Comparison of ENCODE assay signal across 8 cellular contexts in the genomic region with DNA sequence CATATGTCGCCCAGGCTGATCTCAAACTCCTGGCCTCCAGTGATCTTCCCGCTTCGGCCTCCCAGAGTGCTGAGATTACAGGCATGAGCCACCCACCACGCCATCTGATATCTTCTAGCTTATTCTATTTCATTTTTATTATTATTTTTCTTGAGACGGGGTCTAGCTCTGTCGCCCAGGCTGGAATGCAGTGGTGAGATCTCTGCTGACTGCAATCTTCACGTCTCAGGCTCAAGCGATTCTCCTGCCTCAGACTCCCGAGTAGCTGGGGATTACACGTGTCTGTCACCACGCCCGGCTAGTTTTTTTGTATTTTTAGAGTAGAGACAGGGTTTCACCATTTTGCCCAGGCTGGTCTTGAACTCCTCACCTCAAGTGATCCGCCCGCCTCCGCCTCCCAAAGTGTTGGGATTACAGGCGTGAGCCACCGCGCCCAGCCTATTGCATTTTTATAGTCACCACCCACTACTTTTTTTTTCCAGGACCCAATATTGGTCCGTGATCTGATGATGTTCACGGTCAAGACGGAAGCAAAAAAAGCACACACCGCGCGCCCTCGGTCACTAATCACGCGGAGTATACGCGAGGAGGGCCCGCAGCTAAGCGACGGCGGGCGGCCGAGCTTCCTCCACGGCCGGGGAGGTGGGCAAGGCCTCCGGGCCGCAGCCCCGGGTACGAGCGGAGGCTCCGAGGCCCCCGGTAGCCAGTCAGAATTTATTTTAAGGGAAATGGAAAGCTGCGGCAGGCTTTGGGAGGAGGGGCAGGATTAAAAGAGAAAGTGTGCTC. TPM values are rescaled to one million over a fixed set of nuclear protein-coding genes. Genes with fewer than 3 reads are reported as not detected.
DNase-seq lines count a peak whose midpoint lies in the region; ATAC-seq and TF ChIP-seq lines count a peak whose summit lies in the region.

No MANE protein-coding gene starts in this region.

- peak overlapping the region; percentile 86 for H3K4me3 ChIP-seq in CD8-positive, alpha-beta T cell (ENCODE audit: low read depth, low read length)
- H3K4me3 ChIP-seq in heart right ventricle = peak overlapping the region; percentile 45 to 94 (median 72)
- H3K4me3 ChIP-seq in sigmoid colon = peak overlapping the region; percentile 76 to 89 (median 87)

- CTCF ChIA-PET in CD8-positive, alpha-beta T cell (lab: Charles Lee) = interaction anchor here (0.6 to 3.1 kb wide), 9 partner anchors 12 to 183 kb away, joined by 3 to 12 read pairs (median 3); partner anchors contain the start of gene TAF4
- CTCF ChIA-PET in activated CD4-positive, alpha-beta memory T cell treated with anti-CD3 and anti-CD28 coated beads for 36 hours (lab: Charles Lee) = interaction anchor here (1.0 to 3.2 kb wide), 7 partner anchors 11 to 116 kb away, joined by 3 to 16 read pairs (median 6); partner anchors contain the start of genes PSMA7 and SS18L1

- TF ChIP-seq EP300 in sigmoid colon (IDR thresholded peaks at IDR 0.05) = no peak

- H3K9me3 ChIP-seq in CD8-positive, alpha-beta T cell (ENCODE audit: low read length) = no peaks in the 10 kb centered on the region
- H3K9me3 ChIP-seq in heart right ventricle (no peaks in the 10 kb centered on the region), sigmoid colon (no peaks in the 10 kb centered on the region)

- no peaks in the 10 kb centered on the region for H3K27me3 Mint-ChIP-seq in CD8-positive, alpha-beta T cell (ENCODE audit: low read depth)
- H3K27me3 Mint-ChIP-seq in activated CD4-positive, alpha-beta memory T cell treated with anti-CD3 and anti-CD28 coated beads for 36 hours = no peaks in the 10 kb centered on the region

- H3K9me3 Mint-ChIP-seq in CD8-positive, alpha-beta T cell = no peaks in the 10 kb centered on the region
- H3K9me3 Mint-ChIP-seq in activated CD4-positive, alpha-beta memory T cell treated with anti-CD3 and anti-CD28 coated beads for 36 hours = peaks cover 5% of the 10 kb centered on the region

- intact Hi-C loops in CD8-positive, alpha-beta T cell (cut with DNase I, micrococcal nuclease) = loop anchor here in 1 of 2 experiments (5.0 to 10.0 kb wide), 3 partner anchors 181 to 684 kb away; partner anchors contain the start of genes ADRM1, OGFR and RPS21
- intact Hi-C loops in activated CD4-positive, alpha-beta memory T cell treated with anti-CD3 and anti-CD28 coated beads for 36 hours (cut with micrococcal nuclease) = loop anchor here (5.0 kb wide), 1 partner anchor 109 kb away; no protein-coding TSS in a partner anchor
- intact Hi-C loops in heart right ventricle (cut with DNase I) (loop anchor here in 4 of 10 donors (2.0 to 5.0 kb wide), 2 partner anchors 54 kb away; partner anchors contain the start of gene TAF4 (in 2 of the 4)), sigmoid colon (cut with DNase I) (loop anchor here (1.0 to 5.0 kb wide), 3 partner anchors 55 to 94 kb away; partner anchors contain the start of gene MTG2)

- peak; percentile 51 to 52 for TF ChIP-seq POLR2A in sigmoid colon (IDR thresholded peaks at IDR 0.05)

- no peak for ATAC-seq in CD8-positive, alpha-beta T cell
- ATAC-seq in GM19438 (IDR thresholded peaks at IDR 0.05; ENCODE audit: low read depth, unreplicated experiment) = peak; percentile 6
- ATAC-seq in HG03520 (IDR thresholded peaks at IDR 0.05; ENCODE audit: unreplicated experiment) = peak; percentile 3
- ATAC-seq in heart right ventricle = peak in 4 of 8 donors; percentile 2 to 5 (median 4)

- peak overlapping the region; percentile 84 for H3K4me3 Mint-ChIP-seq in CD8-positive, alpha-beta T cell
- H3K4me3 Mint-ChIP-seq in activated CD4-positive, alpha-beta memory T cell treated with anti-CD3 and anti-CD28 coated beads for 36 hours = peak overlapping the region; percentile 86

- H3K36me3 Mint-ChIP-seq in CD8-positive, alpha-beta T cell = peaks cover 23% of the 10 kb centered on the region
- peaks cover 18% of the 10 kb centered on the region for H3K36me3 Mint-ChIP-seq in activated CD4-positive, alpha-beta memory T cell treated with anti-CD3 and anti-CD28 coated beads for 36 hours

- peaks cover 12% of the 10 kb centered on the region for H3K36me3 ChIP-seq in CD8-positive, alpha-beta T cell (ENCODE audit: insufficient read depth, low read length)
- H3K36me3 ChIP-seq in heart right ventricle (peaks cover 0 to 22% (median 14%) of the 10 kb centered on the region in 9 donors), sigmoid colon (peaks cover 0 to 19% (median 8%) of the 10 kb centered on the region in 4 donors)

- 14 to 15% methylated on average over 45 of the region's 45 CpGs for WGBS in heart right ventricle, 2 donors
- WGBS in sigmoid colon, 2 donors = 13 to 18% methylated on average over 45 of the region's 45 CpGs

- DNase-seq in CD8-positive, alpha-beta T cell = no peak
- DNase-seq in activated CD4-positive, alpha-beta memory T cell treated with anti-CD3 and anti-CD28 coated beads for 36 hours = peak; percentile 59
- DNase-seq in heart right ventricle (no peak), sigmoid colon (peak; percentile 80), retina (no peak), Ammon's horn (ENCODE audit: low spot score) (no peak)

- POLR2A ChIA-PET in CD8-positive, alpha-beta T cell (lab: Charles Lee) = interaction anchor here (0.6 to 3.1 kb wide), 13 partner anchors 9 to 673 kb away, joined by 3 to 63 read pairs (median 4); partner anchors contain the start of genes PSMA7, SS18L1 and TAF4
- POLR2A ChIA-PET in activated CD4-positive, alpha-beta memory T cell treated with anti-CD3 and anti-CD28 coated beads for 36 hours (lab: Charles Lee) = interaction anchor here (0.7 to 2.6 kb wide), 5 partner anchors 12 to 61 kb away, joined by 3 to 15 read pairs (median 10); partner anchors contain the start of genes PSMA7, SS18L1 and TAF4

- H3K4me1 Mint-ChIP-seq in CD8-positive, alpha-beta T cell (ENCODE audit: low read depth) = peaks cover 61% of the 10 kb centered on the region
- H3K4me1 Mint-ChIP-seq in activated CD4-positive, alpha-beta memory T cell treated with anti-CD3 and anti-CD28 coated beads for 36 hours (ENCODE audit: low read depth) = peaks cover 47% of the 10 kb centered on the region

- H3K4me1 ChIP-seq in CD8-positive, alpha-beta T cell (ENCODE audit: insufficient read depth, low read length) = peaks cover 65% of the 10 kb centered on the region
- H3K4me1 ChIP-seq in heart right ventricle (peaks cover 5 to 59% (median 41%) of the 10 kb centered on the region in 9 donors), sigmoid colon (peaks cover 0 to 23% (median 21%) of the 10 kb centered on the region in 4 donors)

- H3K27ac ChIP-seq in CD8-positive, alpha-beta T cell (ENCODE audit: low read depth, low read length) = peak overlapping the region; percentile 83
- H3K27ac ChIP-seq in heart right ventricle (peak overlapping the region; percentile 85 to 99 (median 94)), sigmoid colon (peak overlapping the region; percentile 91 to 98 (median 97))

- no peaks in the 10 kb centered on the region for H3K27me3 ChIP-seq in CD8-positive, alpha-beta T cell (ENCODE audit: insufficient read depth, low read length)
- H3K27me3 ChIP-seq in heart right ventricle (peaks cover 0 to 22% (median 15%) of the 10 kb centered on the region in 7 donors), sigmoid colon (peaks cover 0 to 23% (median 0%) of the 10 kb centered on the region in 3 donors)

- no peak for TF ChIP-seq CTCF in CD8-positive, alpha-beta T cell (IDR thresholded peaks at IDR 0.05)
- TF ChIP-seq CTCF in heart right ventricle (IDR thresholded peaks at IDR 0.05) (no peak), sigmoid colon (IDR thresholded peaks at IDR 0.05) (no peak)

- H3K27ac Mint-ChIP-seq in CD8-positive, alpha-beta T cell = peak overlapping the region; percentile 90
- peak overlapping the region; percentile 95 for H3K27ac Mint-ChIP-seq in activated CD4-positive, alpha-beta memory T cell treated with anti-CD3 and anti-CD28 coated beads for 36 hours

RNA-seq across cellular contexts. Expression of gene LSM14B, which starts 1.1 kb away (rescaled TPM):
- total RNA-seq in CD8-positive, alpha-beta T cell = 10 to 100 TPM; 58.2 to 64.6 TPM
- total RNA-seq in activated CD4-positive, alpha-beta memory T cell treated with anti-CD3 and anti-CD28 coated beads for 36 hours = 10 to 100 TPM; 33.4 to 35.1 TPM
- total RNA-seq in heart right ventricle (10 to 100 TPM; 50.8 to 63.7 (median 60.5) TPM), sigmoid colon (10 to 100 TPM; 20.8 to 28.5 (median 23.6) TPM)
- polyA plus RNA-seq in heart right ventricle (10 to 100 TPM; 15.7 to 41.7 TPM), sigmoid colon (10 to 100 TPM; 16.9 to 25.8 (median 21.6) TPM)

RNA-seq across cellular contexts. Expression of gene PSMA7, which starts 22.0 kb away (rescaled TPM):
- 100 to 1,000 TPM; 170 to 179 TPM for total RNA-seq in CD8-positive, alpha-beta T cell
- total RNA-seq in activated CD4-positive, alpha-beta memory T cell treated with anti-CD3 and anti-CD28 coated beads for 36 hours = 100 to 1,000 TPM; 301 to 316 TPM
- total RNA-seq in heart right ventricle (100 to 1,000 TPM; 172 to 296 (median 200) TPM), sigmoid colon (100 to 1,000 TPM; 192 to 388 (median 313) TPM)
- polyA plus RNA-seq in heart right ventricle (100 to 1,000 TPM; 143 to 567 TPM), sigmoid colon (100 to 1,000 TPM; 224 to 340 (median 244) TPM)

RNA-seq across cellular contexts. Expression of gene SS18L1, which starts 22.4 kb away (rescaled TPM):
- total RNA-seq in CD8-positive, alpha-beta T cell = 10 to 100 TPM; 12.6 to 12.9 TPM
- total RNA-seq in activated CD4-positive, alpha-beta memory T cell treated with anti-CD3 and anti-CD28 coated beads for 36 hours = 10 to 100 TPM; 13.7 to 15.2 TPM
- total RNA-seq in heart right ventricle = 10 to 100 TPM in 2 of 10 donors, 1 to 10 TPM in 8; 6.6 to 11.7 (median 7.4) TPM
- polyA plus RNA-seq in heart right ventricle = 10 to 100 TPM in 1 of 2 donors, 1 to 10 TPM in 1; 5.2 to 22.3 TPM
- total RNA-seq in sigmoid colon = 10 to 100 TPM in 3 of 4 donors, 1 to 10 TPM in 1; 7.2 to 11.7 (median 11.1) TPM
- 1 to 10 TPM; 4.9 to 9.5 (median 5.4) TPM for polyA plus RNA-seq in sigmoid colon

RNA-seq across cellular contexts. Expression of gene TAF4, which starts 55.5 kb away (rescaled TPM):
- total RNA-seq in CD8-positive, alpha-beta T cell = 10 to 100 TPM in 1 of 2 experiments, 1 to 10 TPM in 1; 9.8 to 14.1 TPM
- total RNA-seq in activated CD4-positive, alpha-beta memory T cell treated with anti-CD3 and anti-CD28 coated beads for 36 hours = 10 to 100 TPM; 15.3 to 17.0 TPM
- total RNA-seq in heart right ventricle (10 to 100 TPM in 8 of 10 donors, 1 to 10 TPM in 2; 8.6 to 14.8 (median 11.8) TPM), sigmoid colon (10 to 100 TPM in 2 of 4 donors, 1 to 10 TPM in 2; 8.0 to 13.3 (median 10.9) TPM)
- polyA plus RNA-seq in heart right ventricle (1 to 10 TPM; 3.7 to 7.9 TPM), sigmoid colon (10 to 100 TPM in 1 of 3 donors, 1 to 10 TPM in 2; 3.6 to 10.3 (median 6.5) TPM)

Comparison
In these comparisons a context has a peak if more than half of its experiments do, and no peak if none do; other contexts are left out.
1. DNase-seq: peak in activated CD4-positive, alpha-beta memory T cell treated with anti-CD3 and anti-CD28 coated beads for 36 hours (single experiment) and sigmoid colon (single experiment); none in CD8-positive, alpha-beta T cell (0 of 7), heart right ventricle (0 of 2), retina (single experiment) and Ammon's horn (single experiment).
2. Peak in every context shown above with its lines, with median percentiles within 50 percentile points of each other: H3K27ac ChIP-seq and H3K4me3 ChIP-seq.